Comparison of ENCODE assay signal across 15 cellular contexts in genomic region chr3:185950720-185951119, GRCh38.
"Had no signal": no experiment of that assay in that cellular context is flagged by ENCODE, and none has a peak within 500 bp of the region (broad histone marks: within the 10 kb centered on the region; RNA-seq: fewer than 3 reads in every experiment).

No MANE protein-coding gene starts in this region.

- H3K27me3 ChIP-seq: right atrium auricular region, upper lobe of left lung had no signal

- H3K27ac ChIP-seq: right atrium auricular region, upper lobe of left lung, VCaP had no signal

- H3K4me3 ChIP-seq: right atrium auricular region, upper lobe of left lung had no signal

- H3K36me3 ChIP-seq: right atrium auricular region, upper lobe of left lung had no signal

- H3K4me1 ChIP-seq: right atrium auricular region, upper lobe of left lung had no signal

- DNase-seq: activated CD4-positive, alpha-beta T cell treated with anti-CD3 and anti-CD28 coated beads for 1 hour; activated CD4-positive, alpha-beta T cell treated with anti-CD3 and anti-CD28 coated beads, Interleukin-2, amount 50 U/mL, for 4 hours; activated naive CD4-positive, alpha-beta T cell treated with anti-CD3 and anti-CD28 coated beads, Interleukin-2, amount 10 ng/mL, durations not matched to agents 7 days and 5 days; foreskin melanocyte; kidney glomerular epithelial cell; mesendoderm; nephron progenitor cell; occipital lobe; stimulated activated CD4-positive, alpha-beta T cell treated with anti-CD3 and anti-CD28 coated beads, Interleukin-4, amount 100 ng/mL, for 4 hours; stimulated activated CD8-positive, alpha-beta memory T cell treated with anti-CD3 and anti-CD28 coated beads, Interleukin-4, amount 100 ng/mL, for 48 hours; stimulated activated naive CD4-positive, alpha-beta T cell treated with Interleukin-2 at 50 U/mL for 16 hours; substantia nigra had no signal

- H3K9me3 ChIP-seq: right atrium auricular region, upper lobe of left lung had no signal
